8 cellular contexts compared by ENCODE assay signal in the genomic region with DNA sequence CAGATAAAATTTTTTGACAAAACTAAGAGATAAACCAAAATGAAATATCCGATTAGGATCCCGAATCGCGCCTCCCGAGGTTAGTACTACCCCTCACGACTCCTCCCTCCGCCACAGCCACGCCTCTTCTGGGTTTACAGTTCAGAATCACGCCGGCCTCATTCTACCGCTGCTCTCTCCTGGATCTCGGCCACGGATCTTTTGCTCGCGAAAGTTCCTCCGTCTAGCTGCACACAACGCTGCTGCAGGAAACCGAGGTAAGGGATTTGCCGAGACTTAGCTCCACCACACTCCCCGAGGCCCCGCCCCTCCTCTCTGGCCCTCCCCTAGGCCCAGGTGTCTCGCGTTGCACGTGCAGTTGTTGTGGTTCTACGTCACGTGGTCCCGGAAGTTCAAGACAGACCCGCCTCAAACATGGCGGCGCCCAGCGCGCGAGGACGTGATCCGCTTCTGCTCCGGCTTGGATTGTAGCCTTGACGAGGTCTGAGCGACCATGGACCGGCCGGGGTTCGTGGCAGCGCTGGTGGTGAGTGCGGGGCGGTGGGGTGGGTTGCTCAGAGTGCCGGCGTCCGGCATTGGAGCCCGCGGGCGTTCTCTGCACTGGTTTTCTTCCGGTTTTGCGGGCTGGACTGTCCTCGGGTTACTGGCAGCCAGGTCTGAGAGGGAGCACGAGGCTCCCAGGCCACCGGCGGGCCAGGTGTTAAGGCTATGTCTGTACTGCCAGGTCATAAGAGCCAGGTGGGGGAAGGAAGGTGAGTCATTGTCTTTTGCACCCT. TPM values are rescaled to one million over a fixed set of nuclear protein-coding genes. Genes with fewer than 3 reads are reported as not detected.
DNase-seq lines count a peak whose midpoint lies in the region; ATAC-seq and TF ChIP-seq lines count a peak whose summit lies in the region.

A gene with protein sequence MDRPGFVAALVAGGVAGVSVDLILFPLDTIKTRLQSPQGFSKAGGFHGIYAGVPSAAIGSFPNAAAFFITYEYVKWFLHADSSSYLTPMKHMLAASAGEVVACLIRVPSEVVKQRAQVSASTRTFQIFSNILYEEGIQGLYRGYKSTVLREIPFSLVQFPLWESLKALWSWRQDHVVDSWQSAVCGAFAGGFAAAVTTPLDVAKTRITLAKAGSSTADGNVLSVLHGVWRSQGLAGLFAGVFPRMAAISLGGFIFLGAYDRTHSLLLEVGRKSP (plus strand): TSS at position 400 of the 776 bp plus-strand sequence. CDS start 94 bp downstream, at position 494.

- 0 to 1% methylated on average over 56 of the region's 56 CpGs for WGBS in esophagus, 2 donors

- H3K9me3 Mint-ChIP-seq in activated T-cell treated with anti-CD3 and anti-CD28 coated beads, Interleukin-2, amount 50 U/mL, for 4 hours = no peaks in the 10 kb centered on the region

- peaks cover 4% of the 10 kb centered on the region for H3K27me3 Mint-ChIP-seq in activated T-cell treated with anti-CD3 and anti-CD28 coated beads, Interleukin-2, amount 50 U/mL, for 4 hours (ENCODE audit: low read depth)

- H3K4me3 Mint-ChIP-seq in activated T-cell treated with anti-CD3 and anti-CD28 coated beads, Interleukin-2, amount 50 U/mL, for 4 hours = peak within 1 kb of the TSS; percentile 99

- ATAC-seq in GM21723 (IDR thresholded peaks at IDR 0.05; ENCODE audit: unreplicated experiment) = peak; percentile 99
- peak; percentile 100 for ATAC-seq in Panc1
- peak; percentile 94 for ATAC-seq in activated T-cell treated with anti-CD3 and anti-CD28 coated beads, Interleukin-2, amount 50 U/mL, for 4 hours

- CTCF ChIA-PET in Panc1 (lab: Charles Lee) = no interaction called here

- in situ Hi-C loops in Panc1 (cut with HindIII; ENCODE audit: low pct_unique_long_range_greater_than_20kb, low sequenced_read_pairs) = no loop called here

- H3K9ac ChIP-seq in muscle layer of colon (ENCODE audit: low read length) = no peak within 1 kb of the TSS

- H3K27ac ChIP-seq in Panc1 (ENCODE audit: low read length) (peak within 1 kb of the TSS; percentile 77), esophagus (ENCODE audit: low read depth in 2 of 2, low read length in 1 of 2) (peak within 1 kb of the TSS; percentile 75 to 90), muscle layer of colon (ENCODE audit: low read depth, low read length) (peak within 1 kb of the TSS; percentile 43)

- H3K4me1 Mint-ChIP-seq in activated T-cell treated with anti-CD3 and anti-CD28 coated beads, Interleukin-2, amount 50 U/mL, for 4 hours (ENCODE audit: low read depth) = peaks cover 48% of the 10 kb centered on the region

- DNase-seq in DMS53 (lab: John Stamatoyannopoulos, UW) (peak; percentile 93), KG1 (lab: John Stamatoyannopoulos, UW) (peak; percentile 79), Panc1 (ENCODE audit: low read depth, low spot score) (peak; percentile 61)
- DNase-seq in activated T-cell treated with anti-CD3 and anti-CD28 coated beads, Interleukin-2, amount 50 U/mL, for 4 hours = peak; percentile 95
- peak; percentile 94 for DNase-seq in stimulated activated CD8-positive, alpha-beta memory T cell treated with anti-CD3 and anti-CD28 coated beads, Interleukin-7, amount 100 ng/mL, for 24 hours (ENCODE audit: low read depth)

- intact Hi-C loops in Panc1 (cut with micrococcal nuclease; ENCODE audit: unreplicated experiment) = no loop called here

- H3K36me3 ChIP-seq in Panc1 (ENCODE audit: control insufficient read depth, insufficient read depth, low read length) (peaks cover 5% of the 10 kb centered on the region; the same call in 1 of the 2 replicates), esophagus (ENCODE audit: control insufficient read depth in 2 of 2, insufficient read depth in 2 of 2, low read length in 1 of 2) (peaks cover 0 to 3% of the 10 kb centered on the region in 2 donors), muscle layer of colon (ENCODE audit: insufficient read depth, low read length) (no peaks in the 10 kb centered on the region)

- H3K36me3 Mint-ChIP-seq in activated T-cell treated with anti-CD3 and anti-CD28 coated beads, Interleukin-2, amount 50 U/mL, for 4 hours (ENCODE audit: insufficient read depth) = peaks cover 26% of the 10 kb centered on the region

- peak within 1 kb of the TSS; percentile 66 to 72 for H3K4me3 ChIP-seq in Panc1 (ENCODE audit: low read depth in 2 of 2, low read length in 2 of 2)
- H3K4me3 ChIP-seq in esophagus (ENCODE audit: low read depth in 1 of 2, low read length in 2 of 2) = peak within 1 kb of the TSS; percentile 63 to 71
- H3K4me3 ChIP-seq in muscle layer of colon (ENCODE audit: low read depth in 1 of 2, low read length in 2 of 2) = peak within 1 kb of the TSS; percentile 45 to 87

- H3K4me1 ChIP-seq in Panc1 (ENCODE audit: control insufficient read depth, insufficient read depth, low read length) = no peaks in the 10 kb centered on the region
- H3K4me1 ChIP-seq in esophagus (ENCODE audit: control insufficient read depth in 2 of 2, insufficient read depth in 2 of 2, low read length in 1 of 2) = no peaks in the 10 kb centered on the region
- H3K4me1 ChIP-seq in muscle layer of colon (ENCODE audit: insufficient read depth, low read length) = peaks cover 6% of the 10 kb centered on the region

- POLR2A ChIA-PET in Panc1 (lab: Charles Lee) = interaction anchor here (0.6 kb wide), 1 partner anchor 263 kb away, joined by 5 read pairs; no protein-coding TSS in a partner anchor

- BruUV-seq in Panc1 (replicated peaks; lab: Mats Ljungman, UMichigan) = no TSS peak

- H3K9me3 ChIP-seq in Panc1 (ENCODE audit: control insufficient read depth, insufficient read depth, low read depth, low read length) (no peaks in the 10 kb centered on the region), esophagus (ENCODE audit: control insufficient read depth in 2 of 2, insufficient read depth in 1 of 2, low read depth in 1 of 2, low read length in 1 of 2) (no peaks in the 10 kb centered on the region), muscle layer of colon (ENCODE audit: low read length) (no peaks in the 10 kb centered on the region)

- H3K27me3 ChIP-seq in Panc1 (ENCODE audit: control insufficient read depth, insufficient read depth, low read length) (no peaks in the 10 kb centered on the region; the same call in 1 of the 2 replicates), esophagus (ENCODE audit: control insufficient read depth in 1 of 2, insufficient read depth in 2 of 2, low read length in 2 of 2) (no peaks in the 10 kb centered on the region), muscle layer of colon (ENCODE audit: control insufficient read depth in 1 of 2, insufficient read depth in 2 of 2, low read length in 2 of 2) (no peaks in the 10 kb centered on the region)

- no peak for TF ChIP-seq CTCF in Panc1 (IDR thresholded peaks at IDR 0.05)

RNA-seq across cellular contexts. Expression of the gene that starts here (rescaled TPM):
- total RNA-seq in Panc1 (2021; ENCODE audit: unreplicated experiment) = 13.2 TPM
- polyA plus RNA-seq in Panc1 (2012; ENCODE audit: insufficient read length) = 15.2 TPM
- 10 to 100 TPM; 19.3 to 31.4 (median 31.1) TPM for total RNA-seq in activated T-cell treated with anti-CD3 and anti-CD28 coated beads, Interleukin-2, amount 50 U/mL, for 4 hours
- 10 to 100 TPM in 1 of 2 donors, 1 to 10 TPM in 1; 4.6 to 13.5 TPM for polyA plus RNA-seq in esophagus

Comparison
In these comparisons a context has a peak if more than half of its experiments do, and no peak if none do; other contexts are left out.
1. Peak in every context shown above with its lines: DNase-seq, ATAC-seq, H3K4me3 ChIP-seq and H3K27ac ChIP-seq.